In genomic region chr2:46179037-46179621, GRCh38 we compare ENCODE assay signal across 8 cellular contexts.
DNase-seq lines count a peak whose midpoint lies in the region; ATAC-seq and TF ChIP-seq lines count a peak whose summit lies in the region.

No MANE protein-coding gene starts in this region.

- peak; percentile 82 for DNase-seq in AG08396 (ENCODE audit: low spot score)
- peak; percentile 46 for DNase-seq in activated CD4-positive, CD25-positive, alpha-beta regulatory T cell treated with anti-CD3 and anti-CD28 coated beads, Interleukin-2, amount 50 U/mL, for 72 hours
- peak; percentile 61 for DNase-seq in natural killer cell
- no peak for DNase-seq in suprapubic skin (ENCODE audit: low spot score in 2 of 2)
- DNase-seq in DMS114 treated with DMSO at 0.1 percent for 48 hours (lab: John Stamatoyannopoulos, UW; ENCODE audit: unreplicated experiment), result no peak

- no peak for TF ChIP-seq EP300 in suprapubic skin (IDR thresholded peaks at IDR 0.05)

- no peak overlapping the region for H3K4me3 ChIP-seq in duodenal mucosa (ENCODE audit: low read depth in 1 of 2, low read length in 2 of 2)
- no peak overlapping the region for H3K4me3 ChIP-seq in suprapubic skin

- H3K27me3 ChIP-seq in duodenal mucosa (ENCODE audit: control insufficient read depth in 1 of 2, insufficient read depth in 2 of 2, low read length in 2 of 2) (no peaks in the 10 kb centered on the region), suprapubic skin (no peaks in the 10 kb centered on the region)

- peak overlapping the region; percentile 60 for H3K27ac ChIP-seq in duodenal mucosa (ENCODE audit: low read depth, low read length)
- peak overlapping the region; percentile 7 for H3K27ac ChIP-seq in suprapubic skin

- H3K4me1 ChIP-seq in duodenal mucosa (ENCODE audit: control insufficient read depth in 1 of 2, insufficient read depth in 2 of 2, low read length in 2 of 2), result peaks cover 17 to 33% of the 10 kb centered on the region in 2 donors
- peaks cover 21% of the 10 kb centered on the region for H3K4me1 ChIP-seq in suprapubic skin

- H3K27ac Mint-ChIP-seq in natural killer cell, result peak overlapping the region; percentile 71 to 87

- H3K4me1 Mint-ChIP-seq in natural killer cell, result peaks cover 45 to 58% of the 10 kb centered on the region in 2 donors

- TF ChIP-seq POLR2A in suprapubic skin (IDR thresholded peaks at IDR 0.05), result no peak

- peak overlapping the region in 1 of 2 donors; percentile 15 for H3K9ac ChIP-seq in duodenal mucosa (ENCODE audit: low read depth in 1 of 2, low read length in 2 of 2)

- peak overlapping the region; percentile 21 for H3K4me3 Mint-ChIP-seq in natural killer cell

- H3K9me3 ChIP-seq in duodenal mucosa (ENCODE audit: control insufficient read depth in 1 of 2, low read length in 2 of 2) (no peaks in the 10 kb centered on the region), suprapubic skin (no peaks in the 10 kb centered on the region)

- H3K27me3 Mint-ChIP-seq in natural killer cell (ENCODE audit: low read depth in 2 of 2), result no peaks in the 10 kb centered on the region

- H3K36me3 ChIP-seq in duodenal mucosa (ENCODE audit: control insufficient read depth in 1 of 2, insufficient read depth in 2 of 2, low read length in 2 of 2) (peaks cover 0 to 3% of the 10 kb centered on the region in 2 donors), suprapubic skin (no peaks in the 10 kb centered on the region)

- 38% methylated on average over 6 of the region's 6 CpGs for WGBS in suprapubic skin

- no peaks in the 10 kb centered on the region for H3K9me3 Mint-ChIP-seq in natural killer cell

- intact Hi-C loops in natural killer cell (cut with micrococcal nuclease), result loop anchor here (5.0 kb wide), 1 partner anchor 118 kb away; the partner anchor contains the start of gene EPAS1

- TF ChIP-seq CTCF in natural killer cell (IDR thresholded peaks at IDR 0.05) (no peak), suprapubic skin (IDR thresholded peaks at IDR 0.05) (no peak)

- no peaks in the 10 kb centered on the region for H3K36me3 Mint-ChIP-seq in natural killer cell

- ATAC-seq in HG02642 (IDR thresholded peaks at IDR 0.05; ENCODE audit: poor library complexity, unreplicated experiment) (peak; percentile 70), natural killer cell (peak; percentile 82 to 93 (median 91)), HG02870 (IDR thresholded peaks at IDR 0.05; ENCODE audit: unreplicated experiment) (no peak)

Comparison
In these comparisons a context has a peak if more than half of its experiments do, and no peak if none do; other contexts are left out.
1. DNase-seq: peak in AG08396 (single experiment), activated CD4-positive, CD25-positive, alpha-beta regulatory T cell treated with anti-CD3 and anti-CD28 coated beads, Interleukin-2, amount 50 U/mL, for 72 hours (single experiment) and natural killer cell (single experiment); none in suprapubic skin (0 of 2) and DMS114 treated with DMSO at 0.1 percent for 48 hours (single experiment).